1 cellular context compared by ENCODE assay signal in genomic region chr3:107264888-107265287, GRCh38.
TF ChIP-seq lines count a peak whose summit lies in the region.

No MANE protein-coding gene starts in this region.

TF ChIP-seq in K562, 482 proteins besides CTCF, POLR2A, EP300 and RAD21 (continued from another document):
- TF ChIP-seq MYC (IDR thresholded peaks at IDR 0.05; ENCODE audit: low read depth, low read length) (no peak), MYC (CRISPR knock-in tag; IDR thresholded peaks at IDR 0.05; ENCODE audit: borderline replicate concordance, low read depth) (no peak), FOXM1 (IDR thresholded peaks at IDR 0.05; ENCODE audit: low read depth) (no peak), FOXM1 (CRISPR knock-in tag; IDR thresholded peaks at IDR 0.05; ENCODE audit: low read depth) (no peak), ZFP1 (CRISPR knock-in tag; IDR thresholded peaks at IDR 0.05) (no peak), ETV1 (tag; conservative IDR thresholded peaks at IDR 0.05; ENCODE audit: low read depth) (no peak), PBX2 (CRISPR knock-in tag; IDR thresholded peaks at IDR 0.05; ENCODE audit: low read depth) (no peak), PBX2 (tag; conservative IDR thresholded peaks at IDR 0.05; ENCODE audit: low read depth) (peak; percentile 58), CHD7 (IDR thresholded peaks at IDR 0.05; ENCODE audit: low read depth, low read length) (no peak), FOSL1 (tag; conservative IDR thresholded peaks at IDR 0.05) (no peak), SUPT5H (IDR thresholded peaks at IDR 0.05) (no peak), ZNF583 (CRISPR knock-in tag; IDR thresholded peaks at IDR 0.05) (no peak), FOXA3 (CRISPR knock-in tag; conservative IDR thresholded peaks at IDR 0.05 in 1 of 2, IDR thresholded peaks at IDR 0.05 in 1 of 2) (0 out of 4 replicates have a peak, but pooled peaks of 1 of the 2 experiments have one; percentile 19), ZNF561 (CRISPR knock-in tag; conservative IDR thresholded peaks at IDR 0.05) (no peak), ESRRB (CRISPR knock-in tag; IDR thresholded peaks at IDR 0.05; ENCODE audit: borderline replicate concordance) (no peak), TFE3 (CRISPR knock-in tag; IDR thresholded peaks at IDR 0.05) (no peak), XRCC4 (IDR thresholded peaks at IDR 0.05; ENCODE audit: extremely low read depth, insufficient read depth, insufficient read length) (no peak), CBX8 (IDR thresholded peaks at IDR 0.05; ENCODE audit: borderline replicate concordance, extremely low read depth, low read depth, low read length, poor library complexity, severe bottlenecking) (no peak), MIER1 (IDR thresholded peaks at IDR 0.05; ENCODE audit: low read depth) (no peak), ZNF23 (CRISPR knock-in tag; IDR thresholded peaks at IDR 0.05) (no peak), ZNF592 (IDR thresholded peaks at IDR 0.05) (no peak), HMG20B (CRISPR knock-in tag; IDR thresholded peaks at IDR 0.05) (no peak), MEIS2 (IDR thresholded peaks at IDR 0.05; ENCODE audit: partially characterized antibody) (peak; percentile 45), ZFP91 (CRISPR knock-in tag; IDR thresholded peaks at IDR 0.05) (no peak)
